In the genomic region with DNA sequence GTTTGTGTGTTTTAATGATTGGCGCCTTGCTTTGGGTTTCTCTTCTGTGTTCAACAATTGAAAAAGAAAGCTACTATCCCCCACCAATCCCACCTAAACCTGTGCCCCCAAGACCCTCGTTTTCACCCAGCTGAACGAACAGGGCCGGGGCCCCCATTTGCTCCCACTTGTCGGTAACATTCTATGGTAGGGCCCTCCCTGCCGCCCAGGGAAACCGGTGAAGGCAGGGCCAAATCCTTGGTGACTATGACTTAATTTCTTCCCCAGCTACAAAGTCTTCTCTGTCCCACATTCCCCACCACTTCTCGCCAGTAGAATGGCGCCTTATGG, we compare ENCODE assay signal across 8 cellular contexts. TPM values are rescaled to one million over a fixed set of nuclear protein-coding genes. Genes with fewer than 3 reads are reported as not detected.
DNase-seq lines count a peak whose midpoint lies in the region; ATAC-seq, FAIRE-seq and TF ChIP-seq lines count a peak whose summit lies in the region.

No MANE protein-coding gene starts in this region.

- peak overlapping the region; percentile 87 for H3K27ac ChIP-seq in KOPT-K1 (ENCODE audit: low read depth, low read length, poor library complexity, severe bottlenecking)

- no peaks in the 10 kb centered on the region for H3K9me3 Mint-ChIP-seq in central memory CD8-positive, alpha-beta T cell

- H3K36me3 Mint-ChIP-seq in central memory CD8-positive, alpha-beta T cell (ENCODE audit: insufficient read depth) = peaks cover 54% of the 10 kb centered on the region

- H3K9me3 ChIP-seq in KOPT-K1 (ENCODE audit: insufficient read depth, low read length, poor library complexity, severe bottlenecking) (no peaks in the 10 kb centered on the region), mucosa of stomach (ENCODE audit: control insufficient read depth, low read length) (no peaks in the 10 kb centered on the region)

- H3K4me3 ChIP-seq in AG10803 (ENCODE audit: low read length) (peak overlapping the region; percentile 100), mucosa of stomach (ENCODE audit: low read length) (peak overlapping the region; percentile 80)

- H3K36me3 ChIP-seq in KOPT-K1 (ENCODE audit: insufficient read depth, low read length) = peaks cover 37% of the 10 kb centered on the region
- H3K36me3 ChIP-seq in mucosa of stomach (ENCODE audit: control insufficient read depth, insufficient read depth, low read length) = peaks cover 5% of the 10 kb centered on the region

- no peaks in the 10 kb centered on the region for H3K27me3 Mint-ChIP-seq in central memory CD8-positive, alpha-beta T cell

- no peak for FAIRE-seq in GM12891 (lab: Jason Lieb, UNC)

- no peaks in the 10 kb centered on the region for H3K27me3 ChIP-seq in mucosa of stomach (ENCODE audit: control insufficient read depth, insufficient read depth, low read length)

- peak overlapping the region; percentile 100 for H3K27ac Mint-ChIP-seq in central memory CD8-positive, alpha-beta T cell (ENCODE audit: low read depth)

- no peak for TF ChIP-seq CTCF in AG10803 (conservative IDR thresholded peaks at IDR 0.05; ENCODE audit: low read length)

- no peak for TF ChIP-seq POLR2A in GM12891 (IDR thresholded peaks at IDR 0.05; ENCODE audit: low read depth, low read length)

- peaks cover 11% of the 10 kb centered on the region for H3K4me1 ChIP-seq in mucosa of stomach (ENCODE audit: control insufficient read depth, insufficient read depth, low read length)

- no peak for ATAC-seq in central memory CD8-positive, alpha-beta T cell (replicated peaks; ENCODE audit: extremely low read depth, poor library complexity, severe bottlenecking)
- ATAC-seq in GM18520 (IDR thresholded peaks at IDR 0.05; ENCODE audit: unreplicated experiment) = no peak

- H3K4me3 Mint-ChIP-seq in central memory CD8-positive, alpha-beta T cell = peak overlapping the region; percentile 100

- DNase-seq in AG10803 (ENCODE audit: low read depth) (no peak), GM12891 (ENCODE audit: insufficient read length, low spot score) (no peak), pons (ENCODE audit: low spot score) (no peak)
- no peak for DNase-seq in central memory CD8-positive, alpha-beta T cell (ENCODE audit: low spot score in 2 of 2)
- DNase-seq in stimulated activated CD4-positive, alpha-beta T cell treated with anti-CD3 and anti-CD28 coated beads, Interleukin-15, amount 100 ng/mL, for 24 hours = no peak

- peak overlapping the region; percentile 82 for H3K9ac ChIP-seq in mucosa of stomach (ENCODE audit: low read length)

- H3K4me1 Mint-ChIP-seq in central memory CD8-positive, alpha-beta T cell = peaks cover 61% of the 10 kb centered on the region

TF ChIP-seq in GM12891, 5 proteins besides CTCF, POLR2A, EP300 and RAD21:
- TF ChIP-seq POU2F2 (IDR thresholded peaks at IDR 0.05; ENCODE audit: low read depth, low read length) (no peak), SPI1 (IDR thresholded peaks at IDR 0.05; ENCODE audit: low read depth, low read length) (no peak), POLR2AphosphoS5 (IDR thresholded peaks at IDR 0.05; ENCODE audit: low read depth, low read length) (no peak), PAX5 (IDR thresholded peaks at IDR 0.05; ENCODE audit: insufficient read depth, low read length, severe bottlenecking) (no peak), TAF1 (IDR thresholded peaks at IDR 0.05; ENCODE audit: low read depth, low read length) (no peak)

RNA-seq across cellular contexts. Expression of gene SNRNP200, which starts 0.6 kb away (rescaled TPM):
- polyA plus RNA-seq in GM12891 (2012; ENCODE audit: low read depth, missing spikeins) = 92.6 TPM

RNA-seq across cellular contexts. Expression of gene ITPRIPL1, which starts 19.2 kb away (rescaled TPM):
- polyA plus RNA-seq in GM12891 (2012; ENCODE audit: low read depth, missing spikeins) = 8.2 TPM

RNA-seq across cellular contexts. Expression of gene NCAPH, which starts 29.6 kb away (rescaled TPM):
- 24.9 TPM for polyA plus RNA-seq in GM12891 (2012; ENCODE audit: low read depth, missing spikeins)

RNA-seq across cellular contexts. Expression of gene CIAO1, which starts 39.9 kb away (rescaled TPM):
- 36.4 TPM for polyA plus RNA-seq in GM12891 (2012; ENCODE audit: low read depth, missing spikeins)

RNA-seq across cellular contexts. Expression of gene TMEM127, which starts 40.1 kb away (rescaled TPM):
- 10.9 TPM for polyA plus RNA-seq in GM12891 (2012; ENCODE audit: low read depth, missing spikeins)
